1 cellular context compared by ENCODE assay signal in genomic region chr15:63035977-63036376, GRCh38.
TF ChIP-seq lines count a peak whose summit lies in the region.

No MANE protein-coding gene starts in this region.

TF ChIP-seq in SK-N-SH treated with all-trans-retinoic acid at 6 μM for 48 hours, 23 proteins besides CTCF, POLR2A, EP300 and RAD21:
- TF ChIP-seq CSRNP3 (CRISPR knock-in tag; IDR thresholded peaks at IDR 0.05) (no peak), CREB5 (CRISPR knock-in tag; IDR thresholded peaks at IDR 0.05; ENCODE audit: low read depth) (no peak), ZNF565 (CRISPR knock-in tag; conservative IDR thresholded peaks at IDR 0.05; ENCODE audit: low read depth) (no peak), ESRRG (CRISPR knock-in tag; IDR thresholded peaks at IDR 0.05) (no peak), CSDC2 (CRISPR knock-in tag; IDR thresholded peaks at IDR 0.05) (no peak), POU6F1 (CRISPR knock-in tag; IDR thresholded peaks at IDR 0.05; ENCODE audit: borderline replicate concordance, low read depth) (no peak), PATZ1 (CRISPR knock-in tag; IDR thresholded peaks at IDR 0.05; ENCODE audit: borderline replicate concordance) (no peak), OSR1 (CRISPR knock-in tag; IDR thresholded peaks at IDR 0.05) (no peak), BACH2 (CRISPR knock-in tag; IDR thresholded peaks at IDR 0.05; ENCODE audit: borderline replicate concordance) (no peak), ZNF70 (CRISPR knock-in tag; IDR thresholded peaks at IDR 0.05) (no peak), ZC3H10 (CRISPR knock-in tag; IDR thresholded peaks at IDR 0.05) (no peak), SNAI2 (CRISPR knock-in tag; IDR thresholded peaks at IDR 0.05) (no peak), ARNTL (CRISPR knock-in tag; IDR thresholded peaks at IDR 0.05; ENCODE audit: borderline replicate concordance, low read depth) (no peak), ISL1 (CRISPR knock-in tag; IDR thresholded peaks at IDR 0.05) (no peak), RARB (CRISPR knock-in tag; IDR thresholded peaks at IDR 0.05) (no peak), ZFP30 (CRISPR knock-in tag; IDR thresholded peaks at IDR 0.05) (no peak), ZNF8 (CRISPR knock-in tag; IDR thresholded peaks at IDR 0.05) (no peak), ZFP3 (CRISPR knock-in tag; IDR thresholded peaks at IDR 0.05) (no peak), TSHZ2 (CRISPR knock-in tag; IDR thresholded peaks at IDR 0.05) (no peak)
TF ChIP-seq in SK-N-SH treated with all-trans-retinoic acid at 6 μM for 48 hours: peak in this region for 0.
